Comparison of ENCODE assay signal across 2 cellular contexts in genomic region chr17:41796066-41796895, GRCh38.
TF ChIP-seq lines count a peak whose summit lies in the region.

No MANE protein-coding gene starts in this region.

TF ChIP-seq in A549, 52 proteins besides CTCF, POLR2A, EP300 and RAD21:
- TF ChIP-seq GATA3 (IDR thresholded peaks at IDR 0.05; ENCODE audit: borderline replicate concordance): peak; percentile 44; the same call in 1 of the 2 replicates
- TF ChIP-seq TP53 (CRISPR knock-in tag; IDR thresholded peaks at IDR 0.05): no peak
- no peak for TF ChIP-seq FOSL2 (IDR thresholded peaks at IDR 0.05)
- no peak for TF ChIP-seq FOSL2 (CRISPR knock-in tag; IDR thresholded peaks at IDR 0.05)

TF ChIP-seq in IMR-90, 13 proteins besides CTCF, POLR2A, EP300 and RAD21:
- no peak for TF ChIP-seq SMC3 (IDR thresholded peaks at IDR 0.05; ENCODE audit: low read depth, low read length)
- no peak for TF ChIP-seq MXI1 (IDR thresholded peaks at IDR 0.05; ENCODE audit: borderline replicate concordance, low read depth, low read length)
- TF ChIP-seq BHLHE40 (IDR thresholded peaks at IDR 0.05; ENCODE audit: low read depth, low read length): no peak
- TF ChIP-seq NFE2L2 (IDR thresholded peaks at IDR 0.05; ENCODE audit: low read depth, low read length): no peak
- TF ChIP-seq CEBPB (IDR thresholded peaks at IDR 0.05; ENCODE audit: low read depth, low read length): no peak
- no peak for TF ChIP-seq ELK1 (IDR thresholded peaks at IDR 0.05; ENCODE audit: borderline replicate concordance, low read depth, low read length)
- no peak for TF ChIP-seq USF2 (IDR thresholded peaks at IDR 0.05; ENCODE audit: low read depth, low read length)
- no peak for TF ChIP-seq MAFK (IDR thresholded peaks at IDR 0.05; ENCODE audit: low read depth, low read length)
- TF ChIP-seq MAZ (IDR thresholded peaks at IDR 0.05; ENCODE audit: borderline replicate concordance, low read depth, low read length): no peak
- no peak for TF ChIP-seq CHD1 (IDR thresholded peaks at IDR 0.05; ENCODE audit: low read depth, low read length)
